In genomic region chrX:146208821-146209220, GRCh38 we compare ENCODE assay signal across 35 cellular contexts.
DNase-seq lines count a peak whose midpoint lies in the region; ATAC-seq, FAIRE-seq and TF ChIP-seq lines count a peak whose summit lies in the region.
"Had no signal": no experiment of that assay in that cellular context is flagged by ENCODE, and none has a peak within 500 bp of the region (broad histone marks: within the 10 kb centered on the region; RNA-seq: fewer than 3 reads in every experiment).

No MANE protein-coding gene starts in this region.

- H3K4me1 ChIP-seq in astrocyte (ENCODE audit: insufficient read depth, low read length) (no peaks in the 10 kb centered on the region), upper lobe of left lung (no peaks in the 10 kb centered on the region), smooth muscle cell (ENCODE audit: low read depth) (no peaks in the 10 kb centered on the region)
- H3K4me1 ChIP-seq: A549; BE2C; BLaER1; BLaER1 treated with 17β-estradiol and CSF1 and Interleukin-3, amounts not matched to agents 10 nM and 100 nM; Caco-2 had no signal

- H3K79me2 ChIP-seq in astrocyte (ENCODE audit: insufficient read depth, low read length) (no peaks in the 10 kb centered on the region), smooth muscle cell (ENCODE audit: low read depth) (no peaks in the 10 kb centered on the region)

- H3K9me3 Mint-ChIP-seq in astrocyte (ENCODE audit: unreplicated experiment): no peaks in the 10 kb centered on the region
- H3K9me3 Mint-ChIP-seq: CD4-positive, alpha-beta T cell; CD8-positive, alpha-beta T cell had no signal

- no peak overlapping the region for H3K27ac Mint-ChIP-seq in astrocyte (ENCODE audit: unreplicated experiment)
- H3K27ac Mint-ChIP-seq: B cell; CD14-positive monocyte; CD4-positive, alpha-beta memory T cell; CD4-positive, alpha-beta T cell; CD4-positive, CD25-positive, alpha-beta regulatory T cell; CD8-positive, alpha-beta memory T cell; CD8-positive, alpha-beta T cell had no signal

- H3K27ac ChIP-seq in astrocyte (ENCODE audit: low read depth, low read length) (no peak overlapping the region), upper lobe of left lung (no peak overlapping the region), smooth muscle cell (ENCODE audit: low read depth) (no peak overlapping the region)
- H3K27ac ChIP-seq: 22Rv1; A549; BLaER1; BLaER1 treated with 17β-estradiol and CSF1 and Interleukin-3, amounts not matched to agents 10 nM and 100 nM; C4-2B had no signal

- TF ChIP-seq POLR2A in upper lobe of left lung (IDR thresholded peaks at IDR 0.05): no peak

- no peaks in the 10 kb centered on the region for H3K4me1 Mint-ChIP-seq in astrocyte (ENCODE audit: low read depth, unreplicated experiment)
- H3K4me1 Mint-ChIP-seq: B cell; CD14-positive monocyte; CD4-positive, alpha-beta memory T cell; CD4-positive, CD25-positive, alpha-beta regulatory T cell; CD8-positive, alpha-beta memory T cell had no signal

- H3K9me3 ChIP-seq in MG63 (no peaks in the 10 kb centered on the region), astrocyte (ENCODE audit: insufficient read depth, low read depth, low read length) (no peaks in the 10 kb centered on the region), upper lobe of left lung (no peaks in the 10 kb centered on the region), smooth muscle cell (replicated peaks; ENCODE audit: low read depth) (no peaks in the 10 kb centered on the region)
- H3K9me3 ChIP-seq: A549, BE2C, BLaER1, Caco-2 had no signal

- TF ChIP-seq EP300 in upper lobe of left lung (IDR thresholded peaks at IDR 0.05): no peak

- no peak overlapping the region for H3K4me3 ChIP-seq in MG63
- H3K4me3 ChIP-seq in astrocyte (ENCODE audit: insufficient read depth, low read depth, low read length): no peak overlapping the region
- no peak overlapping the region for H3K4me3 ChIP-seq in upper lobe of left lung
- no peak overlapping the region for H3K4me3 ChIP-seq in smooth muscle cell
- H3K4me3 ChIP-seq: A549; BLaER1; BLaER1 treated with 17β-estradiol and CSF1 and Interleukin-3, amounts not matched to agents 10 nM and 100 nM had no signal

- H2AFZ ChIP-seq in astrocyte (ENCODE audit: low read depth, low read length) (no peak overlapping the region), smooth muscle cell (ENCODE audit: low read depth) (no peak overlapping the region)

- no peaks in the 10 kb centered on the region for H4K20me1 ChIP-seq in astrocyte (ENCODE audit: insufficient read depth, low read length)
- H4K20me1 ChIP-seq in smooth muscle cell (ENCODE audit: low read depth): no peaks in the 10 kb centered on the region
- H4K20me1 ChIP-seq: BLaER1; BLaER1 treated with 17β-estradiol and CSF1 and Interleukin-3, amounts not matched to agents 10 nM and 100 nM had no signal

- no peaks in the 10 kb centered on the region for H3K36me3 ChIP-seq in MG63
- H3K36me3 ChIP-seq in astrocyte (ENCODE audit: insufficient read depth, low read length): no peaks in the 10 kb centered on the region
- H3K36me3 ChIP-seq in upper lobe of left lung: no peaks in the 10 kb centered on the region
- no peaks in the 10 kb centered on the region for H3K36me3 ChIP-seq in smooth muscle cell (ENCODE audit: low read depth)
- H3K36me3 ChIP-seq: BE2C; BLaER1; BLaER1 treated with 17β-estradiol and CSF1 and Interleukin-3, amounts not matched to agents 10 nM and 100 nM had no signal

- no peaks in the 10 kb centered on the region for H3K27me3 Mint-ChIP-seq in astrocyte (ENCODE audit: low read depth, unreplicated experiment)
- H3K27me3 Mint-ChIP-seq: B cell; CD4-positive, alpha-beta memory T cell; CD4-positive, alpha-beta T cell; CD4-positive, CD25-positive, alpha-beta regulatory T cell; CD8-positive, alpha-beta memory T cell had no signal

- H3K27me3 ChIP-seq in MG63: no peaks in the 10 kb centered on the region
- no peaks in the 10 kb centered on the region for H3K27me3 ChIP-seq in astrocyte (ENCODE audit: insufficient read depth, low read length)
- H3K27me3 ChIP-seq in upper lobe of left lung: no peaks in the 10 kb centered on the region
- H3K27me3 ChIP-seq in smooth muscle cell (ENCODE audit: low read depth): no peaks in the 10 kb centered on the region
- H3K27me3 ChIP-seq: BE2C had no signal

- no peaks in the 10 kb centered on the region for H3K36me3 Mint-ChIP-seq in astrocyte (ENCODE audit: low read depth, unreplicated experiment)
- H3K36me3 Mint-ChIP-seq: CD14-positive monocyte; CD4-positive, alpha-beta memory T cell; CD4-positive, CD25-positive, alpha-beta regulatory T cell; CD8-positive, alpha-beta memory T cell; CD8-positive, alpha-beta T cell had no signal

- DNase-seq in COLO829 (ENCODE audit: low spot score) (peak; percentile 52), MG63 (peak; percentile 2), astrocyte (ENCODE audit: low read depth) (no peak), foreskin melanocyte (peak; percentile 85), upper lobe of left lung (no peak), HK-2 (ENCODE audit: unreplicated experiment) (no peak), smooth muscle cell (lab: John Stamatoyannopoulos, UW; ENCODE audit: unreplicated experiment) (no peak), T-helper 1 cell (no peak)
- DNase-seq: 8988T; ACHN; AML-193; BE2C; Caco-2; Calu3; CD4-positive, alpha-beta memory T cell; CD4-positive, alpha-beta T cell; CD4-positive, CD25-positive, alpha-beta regulatory T cell; CD8-positive, alpha-beta memory T cell; CD8-positive, alpha-beta T cell; COR-L47; DMS 273 treated with DMSO at 0.1 percent for 48 hours; DMS153; DMS53; DMS79; DMS79 treated with DMSO at 0.1 percent for 48 hours; DND-41; EL had no signal

- H3K9ac ChIP-seq in astrocyte (ENCODE audit: low read length): no peak overlapping the region
- H3K9ac ChIP-seq in smooth muscle cell (ENCODE audit: low read depth): no peak overlapping the region
- H3K9ac ChIP-seq: BLaER1; BLaER1 treated with 17β-estradiol and CSF1 and Interleukin-3, amounts not matched to agents 10 nM and 100 nM had no signal

- 60 to 74% methylated on average over 4 of the region's 4 CpGs for WGBS in upper lobe of left lung, 2 donors
- WGBS in smooth muscle cell (ENCODE audit: low lambda C conversion rate): 66% methylated on average over 4 of the region's 4 CpGs

- TF ChIP-seq CTCF in astrocyte (IDR thresholded peaks at IDR 0.05; ENCODE audit: insufficient read depth, low read depth, low read length) (no peak), upper lobe of left lung (IDR thresholded peaks at IDR 0.05) (no peak), smooth muscle cell (IDR thresholded peaks at IDR 0.05; ENCODE audit: borderline replicate concordance, insufficient read depth, poor library complexity, severe bottlenecking) (no peak)

- no peak for ATAC-seq in upper lobe of left lung (ENCODE audit: low FRiP score in 2 of 2)
- ATAC-seq: A549; CD8-positive, alpha-beta T cell had no signal

- H3K4me2 ChIP-seq in astrocyte (ENCODE audit: low read length) (no peak overlapping the region), smooth muscle cell (no peak overlapping the region)
- H3K4me2 ChIP-seq: A549; BLaER1; BLaER1 treated with 17β-estradiol and CSF1 and Interleukin-3, amounts not matched to agents 10 nM and 100 nM had no signal

- peak; percentile 56 for FAIRE-seq in astrocyte (lab: Jason Lieb, UNC)
- FAIRE-seq: A549, D721Med had no signal

- H3K4me3 Mint-ChIP-seq in astrocyte (ENCODE audit: unreplicated experiment): no peak overlapping the region
- H3K4me3 Mint-ChIP-seq: B cell; CD14-positive monocyte; CD4-positive, alpha-beta memory T cell; CD4-positive, alpha-beta T cell; CD4-positive, CD25-positive, alpha-beta regulatory T cell; CD8-positive, alpha-beta memory T cell; CD8-positive, alpha-beta T cell had no signal

- no peaks in the 10 kb centered on the region for H3F3A ChIP-seq in smooth muscle cell (ENCODE audit: low read depth)

Comparison
In these comparisons a context has a peak if more than half of its experiments do, and no peak if none do; other contexts are left out.
1. DNase-seq: peak in COLO829 (single experiment), MG63 (single experiment) and foreskin melanocyte (single experiment); none in astrocyte (single experiment), upper lobe of left lung (0 of 2), HK-2 (single experiment), smooth muscle cell (single experiment) and T-helper 1 cell (0 of 5).